In genomic region chr1:88021529-88021928, GRCh38 we compare ENCODE assay signal across 27 cellular contexts.
"Had no signal": no experiment of that assay in that cellular context is flagged by ENCODE, and none has a peak within 500 bp of the region (broad histone marks: within the 10 kb centered on the region; RNA-seq: fewer than 3 reads in every experiment).

No MANE protein-coding gene starts in this region.

- H3K9me3 Mint-ChIP-seq: activated CD8-positive, alpha-beta T cell treated with anti-CD3 and anti-CD28 coated beads for 36 hours; activated naive CD4-positive, alpha-beta T cell treated with anti-CD3 and anti-CD28 coated beads for 36 hours; activated T-helper 1 cell treated with anti-CD3 and anti-CD28 coated beads, Interleukin-12 subunit alpha, Interleukin-12 subunit beta, Interleukin-2, Interleukin-4 antibody, amounts not matched to agents 30 ng/mL and 10 ng/mL and 1 ng/mL, durations not matched to agents 14 hours and 24 hours and 36 hours had no signal

- H3K27ac ChIP-seq: brain microvascular endothelial cell, SJSA1, WERI-Rb-1 had no signal

- H3K4me1 ChIP-seq: SJSA1 had no signal

- DNase-seq: activated CD4-positive, alpha-beta T cell treated with anti-CD3 and anti-CD28 coated beads, Interleukin-2, amount 10 ng/mL, durations not matched to agents 24 days and 14 days; activated CD4-positive, alpha-beta T cell treated with anti-CD3 and anti-CD28 coated beads, Interleukin-2, amount 50 U/mL, for 4 hours; activated CD8-positive, alpha-beta T cell treated with anti-CD3 and anti-CD28 coated beads for 36 hours; activated gamma-delta T cell treated with Interleukin-2 at 50 U/mL for 16 hours; activated naive CD4-positive, alpha-beta T cell treated with anti-CD3 and anti-CD28 coated beads for 36 hours; activated T-cell treated with anti-CD3 and anti-CD28 coated beads, Interleukin-2, amount 50 U/mL, for 1 hour; aorta; brain microvascular endothelial cell; Kasumi-1; MG63; NCI-H1092; NCI-H1436 treated with DMSO at 0.1 percent for 48 hours; NCI-H1694 treated with DMSO at 0.1 percent for 48 hours; NCI-H2029; NCI-H345; NCI-H524 treated with DMSO at 0.1 percent for 48 hours; SHP77 treated with DMSO at 0.1 percent for 48 hours; SW 1271; T-helper 1 cell; T-helper 2 cell; T-helper 9 cell; WERI-Rb-1 had no signal

- H3K4me1 Mint-ChIP-seq: activated CD4-positive, alpha-beta T cell treated with anti-CD3 and anti-CD28 coated beads, Interleukin-2, amount 10 ng/mL, durations not matched to agents 24 days and 14 days; central memory CD8-positive, alpha-beta T cell had no signal

- H3K36me3 ChIP-seq: brain microvascular endothelial cell, MG63, SJSA1, WERI-Rb-1 had no signal

- H3K36me3 Mint-ChIP-seq: activated naive CD4-positive, alpha-beta T cell treated with anti-CD3 and anti-CD28 coated beads, Interleukin-2, amount 50 U/mL, for 72 hours had no signal

- ATAC-seq: activated CD8-positive, alpha-beta T cell treated with anti-CD3 and anti-CD28 coated beads for 36 hours; activated naive CD4-positive, alpha-beta T cell treated with anti-CD3 and anti-CD28 coated beads, Interleukin-2, amount 50 U/mL, for 72 hours; Panc1 had no signal

- H3K27me3 ChIP-seq: brain microvascular endothelial cell, MG63, SJSA1 had no signal

- H3K27me3 Mint-ChIP-seq: activated CD4-positive, alpha-beta T cell treated with anti-CD3 and anti-CD28 coated beads, Interleukin-2, amount 10 ng/mL, durations not matched to agents 24 days and 14 days had no signal

- H3K27ac Mint-ChIP-seq: activated CD4-positive, alpha-beta T cell treated with anti-CD3 and anti-CD28 coated beads, Interleukin-2, amount 10 ng/mL, durations not matched to agents 24 days and 14 days; activated CD8-positive, alpha-beta T cell treated with anti-CD3 and anti-CD28 coated beads for 36 hours; activated naive CD4-positive, alpha-beta T cell treated with anti-CD3 and anti-CD28 coated beads for 36 hours; activated naive CD4-positive, alpha-beta T cell treated with anti-CD3 and anti-CD28 coated beads, Interleukin-2, amount 50 U/mL, for 72 hours; activated T-helper 1 cell treated with anti-CD3 and anti-CD28 coated beads, Interleukin-12 subunit alpha, Interleukin-12 subunit beta, Interleukin-2, Interleukin-4 antibody, amounts not matched to agents 30 ng/mL and 10 ng/mL and 1 ng/mL, durations not matched to agents 14 hours and 24 hours and 36 hours had no signal

- H3K9me3 ChIP-seq: MG63, SJSA1 had no signal

- H3K4me3 Mint-ChIP-seq: activated CD4-positive, alpha-beta T cell treated with anti-CD3 and anti-CD28 coated beads, Interleukin-2, amount 10 ng/mL, durations not matched to agents 24 days and 14 days; activated CD8-positive, alpha-beta T cell treated with anti-CD3 and anti-CD28 coated beads for 36 hours; activated naive CD4-positive, alpha-beta T cell treated with anti-CD3 and anti-CD28 coated beads for 36 hours; activated T-helper 1 cell treated with anti-CD3 and anti-CD28 coated beads, Interleukin-12 subunit alpha, Interleukin-12 subunit beta, Interleukin-2, Interleukin-4 antibody, amounts not matched to agents 30 ng/mL and 10 ng/mL and 1 ng/mL, durations not matched to agents 14 hours and 24 hours and 36 hours; central memory CD8-positive, alpha-beta T cell had no signal

- H3K4me3 ChIP-seq: MG63, SJSA1 had no signal
